Comparison of ENCODE assay signal across 1 cellular context in the genomic region with DNA sequence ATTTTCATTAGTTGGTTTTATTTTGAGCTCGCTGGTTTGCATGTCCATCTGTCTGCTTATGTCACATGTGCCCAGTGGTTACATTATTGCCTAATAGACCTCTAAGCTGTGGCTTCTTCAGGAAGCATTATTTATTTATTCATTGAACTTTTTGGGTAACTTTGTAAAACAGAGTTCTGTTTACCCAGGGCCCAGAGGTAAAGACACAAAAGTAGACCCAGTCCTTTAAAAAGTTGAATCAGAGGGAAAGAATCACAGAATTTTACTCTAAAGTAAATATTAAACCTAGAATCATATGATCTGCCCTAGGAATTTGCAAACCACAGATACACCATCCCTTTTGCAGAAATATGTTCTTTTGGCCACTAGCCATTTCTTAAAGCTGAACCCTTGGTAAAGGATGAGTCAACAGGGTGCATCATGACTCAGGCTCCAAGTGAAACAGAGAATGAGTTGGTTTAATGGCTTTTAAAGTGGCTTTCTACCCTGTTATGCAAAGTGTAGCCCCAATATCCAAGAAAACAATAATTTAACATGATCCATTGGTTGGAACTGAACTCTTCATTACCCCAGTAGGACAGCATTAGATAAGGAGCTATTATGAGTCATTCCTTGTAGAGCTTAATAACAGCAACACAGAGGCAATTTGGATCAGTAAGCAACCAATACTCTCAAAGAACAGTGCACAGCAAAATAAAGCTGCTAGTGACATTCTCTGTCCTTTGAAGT.
TF ChIP-seq lines count a peak whose summit lies in the region.

No MANE protein-coding gene starts in this region.

TF ChIP-seq in SK-N-SH, 30 proteins besides CTCF, POLR2A, EP300 and RAD21 (continued from another document):
- TF ChIP-seq, protein P1, sequence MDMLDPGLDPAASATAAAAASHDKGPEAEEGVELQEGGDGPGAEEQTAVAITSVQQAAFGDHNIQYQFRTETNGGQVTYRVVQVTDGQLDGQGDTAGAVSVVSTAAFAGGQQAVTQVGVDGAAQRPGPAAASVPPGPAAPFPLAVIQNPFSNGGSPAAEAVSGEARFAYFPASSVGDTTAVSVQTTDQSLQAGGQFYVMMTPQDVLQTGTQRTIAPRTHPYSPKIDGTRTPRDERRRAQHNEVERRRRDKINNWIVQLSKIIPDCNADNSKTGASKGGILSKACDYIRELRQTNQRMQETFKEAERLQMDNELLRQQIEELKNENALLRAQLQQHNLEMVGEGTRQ (IDR thresholded peaks at IDR 0.05; ENCODE audit: borderline replicate concordance, low read depth, low read length), result no peak
- peak; percentile 85; the same call in 1 of the 2 replicates for TF ChIP-seq TEAD4 (IDR thresholded peaks at IDR 0.05; ENCODE audit: borderline replicate concordance, insufficient read depth)
- TF ChIP-seq SMC3 (IDR thresholded peaks at IDR 0.05; ENCODE audit: low read depth, low read length), result no peak
- no peak for TF ChIP-seq MXI1 (IDR thresholded peaks at IDR 0.05; ENCODE audit: low read depth, low read length)
- TF ChIP-seq RFX5 (IDR thresholded peaks at IDR 0.05; ENCODE audit: low read length), result no peak
- TF ChIP-seq MEF2A (IDR thresholded peaks at IDR 0.05; ENCODE audit: borderline replicate concordance, low read depth), result peak; percentile 63; the same call in 1 of the 2 replicates
- peak; percentile 99 for TF ChIP-seq JUND (IDR thresholded peaks at IDR 0.05)
- TF ChIP-seq YY1 (IDR thresholded peaks at IDR 0.05; ENCODE audit: low read depth), result no peak
- TF ChIP-seq, protein P2, sequence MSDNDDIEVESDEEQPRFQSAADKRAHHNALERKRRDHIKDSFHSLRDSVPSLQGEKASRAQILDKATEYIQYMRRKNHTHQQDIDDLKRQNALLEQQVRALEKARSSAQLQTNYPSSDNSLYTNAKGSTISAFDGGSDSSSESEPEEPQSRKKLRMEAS (IDR thresholded peaks at IDR 0.05; ENCODE audit: low read depth), result peak; percentile 44; the same call in 1 of the 2 replicates
- TF ChIP-seq GATA2 (CRISPR knock-in tag; IDR thresholded peaks at IDR 0.05), result no peak
- no peak for TF ChIP-seq GABPA (IDR thresholded peaks at IDR 0.05; ENCODE audit: low read depth)
- TF ChIP-seq NRF1 (IDR thresholded peaks at IDR 0.05; ENCODE audit: low read depth, low read length), result no peak
- TF ChIP-seq POLR2AphosphoS5 (IDR thresholded peaks at IDR 0.05; ENCODE audit: low read depth, low read length), result peak; percentile 80; the same call in 1 of the 2 replicates
- 0 out of 2 replicates have a peak, but pooled peaks have one; percentile 67 for TF ChIP-seq FOXM1 (IDR thresholded peaks at IDR 0.05; ENCODE audit: low read depth)
- TF ChIP-seq FOXJ3 (CRISPR knock-in tag; IDR thresholded peaks at IDR 0.05), result no peak
- TF ChIP-seq, protein P3, sequence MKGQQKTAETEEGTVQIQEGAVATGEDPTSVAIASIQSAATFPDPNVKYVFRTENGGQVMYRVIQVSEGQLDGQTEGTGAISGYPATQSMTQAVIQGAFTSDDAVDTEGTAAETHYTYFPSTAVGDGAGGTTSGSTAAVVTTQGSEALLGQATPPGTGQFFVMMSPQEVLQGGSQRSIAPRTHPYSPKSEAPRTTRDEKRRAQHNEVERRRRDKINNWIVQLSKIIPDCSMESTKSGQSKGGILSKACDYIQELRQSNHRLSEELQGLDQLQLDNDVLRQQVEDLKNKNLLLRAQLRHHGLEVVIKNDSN (IDR thresholded peaks at IDR 0.05; ENCODE audit: borderline replicate concordance, low read depth), result peak; percentile 56; the same call in 1 of the 2 replicates
- no peak for TF ChIP-seq CHD2 (IDR thresholded peaks at IDR 0.05; ENCODE audit: low read length, partially characterized antibody)
- TF ChIP-seq SIN3A (IDR thresholded peaks at IDR 0.05; ENCODE audit: borderline replicate concordance, low read depth, low read length), result no peak
TF ChIP-seq in SK-N-SH: peak in this region for 13.
